8 cellular contexts compared by ENCODE assay signal in genomic region chr16:87868254-87869029, GRCh38. TPM values are rescaled to one million over a fixed set of nuclear protein-coding genes. Genes with fewer than 3 reads are reported as not detected.
DNase-seq lines count a peak whose midpoint lies in the region; ATAC-seq and TF ChIP-seq lines count a peak whose summit lies in the region.
"Not testable (repeated sequence)": the region's sequence is repeated elsewhere in the genome, so short reads cannot be mapped to it uniquely, and the experiment has no call there.

No MANE protein-coding gene starts in this region.

- H3K4me3 Mint-ChIP-seq in activated T-cell treated with anti-CD3 and anti-CD28 coated beads, Interleukin-2, amount 50 U/mL, for 24 hours = peak overlapping the region; percentile 98

- H3K4me1 ChIP-seq in Peyer's patch (peaks cover 0 to 30% (median 6%) of the 10 kb centered on the region in 4 donors), left lung (peaks cover 3 to 66% of the 10 kb centered on the region in 2 donors)
- peaks cover 22% of the 10 kb centered on the region for H3K4me1 ChIP-seq in effector memory CD4-positive, alpha-beta T cell (ENCODE audit: control insufficient read depth, insufficient read depth, low read length, poor library complexity, severe bottlenecking)

- not testable (repeated sequence) for H3K27me3 Mint-ChIP-seq in activated T-cell treated with anti-CD3 and anti-CD28 coated beads, Interleukin-2, amount 50 U/mL, for 24 hours

- H3K9me3 ChIP-seq in Peyer's patch; effector memory CD4-positive, alpha-beta T cell (ENCODE audit: control insufficient read depth, low read length); left lung: not testable (repeated sequence)

- not testable (repeated sequence) for TF ChIP-seq CTCF in AG04449 (IDR thresholded peaks at IDR 0.05; ENCODE audit: insufficient read depth, low read length, missing control alignments); Peyer's patch (IDR thresholded peaks at IDR 0.05); left lung (IDR thresholded peaks at IDR 0.05)

- H3K36me3 ChIP-seq in Peyer's patch; effector memory CD4-positive, alpha-beta T cell (ENCODE audit: control insufficient read depth, insufficient read depth, low read length); left lung: not testable (repeated sequence)

- H3K27ac ChIP-seq in Peyer's patch (peak overlapping the region; percentile 57 to 82 (median 74)), left lung (peak overlapping the region in 1 of 2 donors; percentile 61), skin epidermis (peak overlapping the region in 16 of 21 experiments; percentile 5 to 80 (median 62))
- peak overlapping the region; percentile 70 for H3K27ac ChIP-seq in effector memory CD4-positive, alpha-beta T cell (ENCODE audit: insufficient read depth, low read length, poor library complexity, severe bottlenecking)

- CTCF ChIA-PET in AG04449 (lab: Yijun Ruan, JAX) = interaction anchor here (4.2 to 8.9 kb wide), 3 partner anchors 18 to 88 kb away, joined by 37 to 257 read pairs (median 49); no protein-coding TSS in a partner anchor

- H3K36me3 Mint-ChIP-seq in activated T-cell treated with anti-CD3 and anti-CD28 coated beads, Interleukin-2, amount 50 U/mL, for 24 hours (ENCODE audit: low read depth) = peaks cover 52% of the 10 kb centered on the region

- DNase-seq in AG04449 (ENCODE audit: low read depth, low spot score) = peak; percentile 73
- not testable (repeated sequence) for DNase-seq in Peyer's patch, left lung
- peak; percentile 85 for DNase-seq in activated T-cell treated with anti-CD3 and anti-CD28 coated beads, Interleukin-2, amount 50 U/mL, for 24 hours
- DNase-seq in effector memory CD4-positive, alpha-beta T cell = peak; percentile 54 to 69 (median 58)

- H3K4me1 Mint-ChIP-seq in activated T-cell treated with anti-CD3 and anti-CD28 coated beads, Interleukin-2, amount 50 U/mL, for 24 hours (ENCODE audit: low read depth) = peaks cover 62% of the 10 kb centered on the region

- not testable (repeated sequence) for H3K9me3 Mint-ChIP-seq in activated T-cell treated with anti-CD3 and anti-CD28 coated beads, Interleukin-2, amount 50 U/mL, for 24 hours

- H3K27me3 ChIP-seq in Peyer's patch; effector memory CD4-positive, alpha-beta T cell (replicated peaks; ENCODE audit: control insufficient read depth, insufficient read depth, low read length, poor library complexity, severe bottlenecking): not testable (repeated sequence)
- H3K27me3 ChIP-seq in left lung = peaks cover 0 to 13% of the 10 kb centered on the region in 2 donors

- H3K4me3 ChIP-seq in AG04449 (ENCODE audit: low read depth, low read length) = peak overlapping the region; percentile 68
- peak overlapping the region; percentile 59 to 66 (median 62) for H3K4me3 ChIP-seq in Peyer's patch
- peak overlapping the region; percentile 50 for H3K4me3 ChIP-seq in effector memory CD4-positive, alpha-beta T cell (ENCODE audit: insufficient read depth, low read depth, low read length, poor library complexity, severe bottlenecking)
- H3K4me3 ChIP-seq in left lung = peak overlapping the region; percentile 46 to 60
- peak overlapping the region; percentile 44 to 81 (median 58) for H3K4me3 ChIP-seq in skin epidermis

- TF ChIP-seq POLR2A in Peyer's patch (IDR thresholded peaks at IDR 0.05) = not testable (repeated sequence)

- intact Hi-C loops in left lung (cut with DNase I) = not testable (repeated sequence)

- peak; percentile 38 for ATAC-seq in GM18873 (IDR thresholded peaks at IDR 0.05; ENCODE audit: low FRiP score, unreplicated experiment)
- peak; percentile 26 for ATAC-seq in HG03439 (IDR thresholded peaks at IDR 0.05; ENCODE audit: unreplicated experiment)
- peak; percentile 28 for ATAC-seq in left lung

- peak overlapping the region; percentile 100 for H3K27ac Mint-ChIP-seq in activated T-cell treated with anti-CD3 and anti-CD28 coated beads, Interleukin-2, amount 50 U/mL, for 24 hours

- POLR2A ChIA-PET in AG04449 (lab: Yijun Ruan, JAX) = interaction anchor here (0.6 to 6.2 kb wide), 10 partner anchors 9 to 103 kb away, joined by 3 to 104 read pairs (median 6); partner anchors contain the start of gene KLHDC4

RNA-seq across cellular contexts. Expression of gene SLC7A5, which starts 0.9 kb away (rescaled TPM):
- 1 to 10 TPM; 3.2 to 4.7 (median 3.9) TPM for total RNA-seq in Peyer's patch
- 10 to 100 TPM; 10.6 to 35.0 TPM for total RNA-seq in left lung
